ENCODE assay signal across 9 cellular contexts in genomic region chr11:125627236-125627910, GRCh38. TPM values are rescaled to one million over a fixed set of nuclear protein-coding genes. Genes with fewer than 3 reads are reported as not detected.
DNase-seq lines count a peak whose midpoint lies in the region; ATAC-seq, FAIRE-seq and TF ChIP-seq lines count a peak whose summit lies in the region.
"Had no signal": no experiment of that assay in that cellular context is flagged by ENCODE, and none has a peak within 500 bp of the region (broad histone marks: within the 10 kb centered on the region; RNA-seq: fewer than 3 reads in every experiment).

No MANE protein-coding gene starts in this region.

- FAIRE-seq in kidney (lab: Jason Lieb, UNC), result no peak

- POLR2A ChIA-PET in activated naive CD8-positive, alpha-beta T cell treated with anti-CD3 and anti-CD28 coated beads, Interleukin-2, amount 10 ng/mL, durations not matched to agents 7 days and 5 days (lab: Charles Lee), result interaction anchor here (1.5 to 3.2 kb wide), 2 partner anchors 35 to 260 kb away, joined by 3 to 44 read pairs; partner anchors contain the start of genes HYLS1 and STT3A

- DNase-seq in HT1080 (ENCODE audit: low read depth) (peak; percentile 7), kidney (no peak), RKO (ENCODE audit: low spot score) (no peak), H4 (ENCODE audit: low spot score) (no peak), NCI-H1417 treated with DMSO at 0.1 percent for 48 hours (lab: John Stamatoyannopoulos, UW) (no peak), medulla oblongata (ENCODE audit: extremely low spot score) (no peak)
- DNase-seq in activated naive CD8-positive, alpha-beta T cell treated with anti-CD3 and anti-CD28 coated beads, Interleukin-2, amount 10 ng/mL, durations not matched to agents 7 days and 5 days, result no peak
- DNase-seq: stimulated activated CD4-positive, alpha-beta T cell treated with anti-CD3 and anti-CD28 coated beads, Interleukin-4, amount 100 ng/mL, for 1 hour had no signal

- no peaks in the 10 kb centered on the region for H3K27me3 Mint-ChIP-seq in activated naive CD8-positive, alpha-beta T cell treated with anti-CD3 and anti-CD28 coated beads, Interleukin-2, amount 10 ng/mL, durations not matched to agents 7 days and 5 days

- H3K27ac Mint-ChIP-seq in activated naive CD8-positive, alpha-beta T cell treated with anti-CD3 and anti-CD28 coated beads, Interleukin-2, amount 10 ng/mL, durations not matched to agents 7 days and 5 days, result no peak overlapping the region

- H3K4me1 Mint-ChIP-seq in activated naive CD8-positive, alpha-beta T cell treated with anti-CD3 and anti-CD28 coated beads, Interleukin-2, amount 10 ng/mL, durations not matched to agents 7 days and 5 days, result peaks cover 25% of the 10 kb centered on the region

- no peaks in the 10 kb centered on the region for H3K9me3 Mint-ChIP-seq in activated naive CD8-positive, alpha-beta T cell treated with anti-CD3 and anti-CD28 coated beads, Interleukin-2, amount 10 ng/mL, durations not matched to agents 7 days and 5 days

- H3K27me3 ChIP-seq in BLaER1, result no peaks in the 10 kb centered on the region

- intact Hi-C loops in kidney (cut with DNase I), result no loop called here

- H3K27ac ChIP-seq in BLaER1 (0 out of 2 replicates have a peak overlapping the region, but pooled peaks have one; percentile 92), kidney (ENCODE audit: low read depth in 2 of 2, low read length in 2 of 2) (no peak overlapping the region)

- H3K36me3 ChIP-seq in BLaER1, result peaks cover 40% of the 10 kb centered on the region
- H3K36me3 ChIP-seq in kidney (ENCODE audit: control insufficient read depth in 1 of 2, insufficient read depth in 2 of 2, low read length in 2 of 2), result no peaks in the 10 kb centered on the region

- H3K4me3 Mint-ChIP-seq in activated naive CD8-positive, alpha-beta T cell treated with anti-CD3 and anti-CD28 coated beads, Interleukin-2, amount 10 ng/mL, durations not matched to agents 7 days and 5 days, result peak overlapping the region; percentile 92

- peak overlapping the region; percentile 89 for H3K4me3 ChIP-seq in BLaER1
- H3K4me3 ChIP-seq in kidney (ENCODE audit: low read length in 2 of 2), result peak overlapping the region; percentile 78 to 83

- no peak for TF ChIP-seq CTCF in kidney (IDR thresholded peaks at IDR 0.05; ENCODE audit: borderline replicate concordance, extremely low read depth, insufficient read depth)

- H3K4me1 ChIP-seq in BLaER1 (peaks cover 26% of the 10 kb centered on the region), kidney (ENCODE audit: control insufficient read depth in 1 of 2, insufficient read depth in 1 of 2, low read depth in 1 of 2, low read length in 2 of 2) (peaks cover 0 to 4% of the 10 kb centered on the region in 2 donors)

- no peak for ATAC-seq in activated naive CD8-positive, alpha-beta T cell treated with anti-CD3 and anti-CD28 coated beads, Interleukin-2, amount 10 ng/mL, durations not matched to agents 7 days and 5 days (ENCODE audit: low read depth)

- H4K20me1 ChIP-seq in BLaER1, result no peaks in the 10 kb centered on the region

- H3K36me3 Mint-ChIP-seq in activated naive CD8-positive, alpha-beta T cell treated with anti-CD3 and anti-CD28 coated beads, Interleukin-2, amount 10 ng/mL, durations not matched to agents 7 days and 5 days, result peaks cover 13% of the 10 kb centered on the region

- H3K4me2 ChIP-seq in BLaER1, result peak overlapping the region; percentile 90

- H3K9me3 ChIP-seq in BLaER1 (no peaks in the 10 kb centered on the region), kidney (ENCODE audit: control insufficient read depth in 1 of 2, low read length in 2 of 2) (no peaks in the 10 kb centered on the region)

- H3K9ac ChIP-seq in BLaER1 (peak overlapping the region; percentile 90), kidney (ENCODE audit: low read length in 2 of 2) (no peak overlapping the region)

RNA-seq across cellular contexts. Expression of gene CHEK1, which starts 2.4 kb away (rescaled TPM):
- total RNA-seq in HT1080 (2014; rRNA removed; shearing (Covaris generic)), result 43.9 and 52.7 TPM in 2 replicates
- 35.8 and 40.6 TPM in 2 replicates for polyA plus RNA-seq in HT1080 (2015; cell fraction: cytosol; rRNA removed)
- 47.3 and 54.8 TPM in 2 replicates for polyA plus RNA-seq in HT1080 (2015; cell fraction: nucleus; rRNA removed)
- 10 to 100 TPM; 61.5 to 66.9 TPM for total RNA-seq in activated naive CD8-positive, alpha-beta T cell treated with anti-CD3 and anti-CD28 coated beads, Interleukin-2, amount 10 ng/mL, durations not matched to agents 7 days and 5 days
- total RNA-seq in kidney, result 4.9 TPM
- 4.6 TPM for polyA plus RNA-seq in kidney (ENCODE audit: insufficient read depth, low read depth, low replicate concordance)
- 48.5 and 57.5 TPM in 2 replicates for total RNA-seq in H4 (2014; rRNA removed; shearing (Covaris generic))

RNA-seq across cellular contexts. Expression of gene STT3A, which starts 34.7 kb away (rescaled TPM):
- total RNA-seq in HT1080 (2014; rRNA removed; shearing (Covaris generic)), result 145 and 199 TPM in 2 replicates
- 99.9 and 113 TPM in 2 replicates for polyA plus RNA-seq in HT1080 (2015; cell fraction: cytosol; rRNA removed)
- 345 and 398 TPM in 2 replicates for polyA plus RNA-seq in HT1080 (2015; cell fraction: nucleus; rRNA removed)
- 10 to 100 TPM; 86.1 to 86.7 TPM for total RNA-seq in activated naive CD8-positive, alpha-beta T cell treated with anti-CD3 and anti-CD28 coated beads, Interleukin-2, amount 10 ng/mL, durations not matched to agents 7 days and 5 days
- total RNA-seq in kidney, result 125 TPM
- polyA plus RNA-seq in kidney (ENCODE audit: insufficient read depth, low read depth, low replicate concordance), result 65.0 TPM
- 270 and 340 TPM in 2 replicates for total RNA-seq in H4 (2014; rRNA removed; shearing (Covaris generic))

RNA-seq across cellular contexts. Expression of gene ACRV1, which starts 53.3 kb away (rescaled TPM):
- total RNA-seq in HT1080 (2014; rRNA removed; shearing (Covaris generic)), result 0.10 TPM in 1 of 2 replicates, not detected in the other
- polyA plus RNA-seq in HT1080 (2015; cell fraction: cytosol; rRNA removed), result not detected in 2 replicates
- 0.29 TPM in 1 of 2 replicates, not detected in the other for polyA plus RNA-seq in HT1080 (2015; cell fraction: nucleus; rRNA removed)
- not detected for total RNA-seq in activated naive CD8-positive, alpha-beta T cell treated with anti-CD3 and anti-CD28 coated beads, Interleukin-2, amount 10 ng/mL, durations not matched to agents 7 days and 5 days
- not detected for total RNA-seq in kidney
- polyA plus RNA-seq in kidney (ENCODE audit: insufficient read depth, low read depth, low replicate concordance), result not detected
- not detected in 2 replicates for total RNA-seq in H4 (2014; rRNA removed; shearing (Covaris generic))

RNA-seq across cellular contexts. Expression of gene EI24, which starts 58.1 kb away (rescaled TPM):
- 177 and 227 TPM in 2 replicates for total RNA-seq in HT1080 (2014; rRNA removed; shearing (Covaris generic))
- 251 and 270 TPM in 2 replicates for polyA plus RNA-seq in HT1080 (2015; cell fraction: cytosol; rRNA removed)
- polyA plus RNA-seq in HT1080 (2015; cell fraction: nucleus; rRNA removed), result 69.7 and 77.5 TPM in 2 replicates
- 10 to 100 TPM; 39.0 to 39.2 TPM for total RNA-seq in activated naive CD8-positive, alpha-beta T cell treated with anti-CD3 and anti-CD28 coated beads, Interleukin-2, amount 10 ng/mL, durations not matched to agents 7 days and 5 days
- 69.1 TPM for total RNA-seq in kidney
- 63.3 TPM for polyA plus RNA-seq in kidney (ENCODE audit: insufficient read depth, low read depth, low replicate concordance)
- 176 and 186 TPM in 2 replicates for total RNA-seq in H4 (2014; rRNA removed; shearing (Covaris generic))
